Comparison of ENCODE assay signal across 1 cellular context in genomic region chr17:5896215-5896614, GRCh38.
TF ChIP-seq lines count a peak whose summit lies in the region.

No MANE protein-coding gene starts in this region.

TF ChIP-seq in WTC11, 78 proteins besides CTCF, POLR2A, EP300 and RAD21 (continued from another document):
- TF ChIP-seq, protein P1, sequence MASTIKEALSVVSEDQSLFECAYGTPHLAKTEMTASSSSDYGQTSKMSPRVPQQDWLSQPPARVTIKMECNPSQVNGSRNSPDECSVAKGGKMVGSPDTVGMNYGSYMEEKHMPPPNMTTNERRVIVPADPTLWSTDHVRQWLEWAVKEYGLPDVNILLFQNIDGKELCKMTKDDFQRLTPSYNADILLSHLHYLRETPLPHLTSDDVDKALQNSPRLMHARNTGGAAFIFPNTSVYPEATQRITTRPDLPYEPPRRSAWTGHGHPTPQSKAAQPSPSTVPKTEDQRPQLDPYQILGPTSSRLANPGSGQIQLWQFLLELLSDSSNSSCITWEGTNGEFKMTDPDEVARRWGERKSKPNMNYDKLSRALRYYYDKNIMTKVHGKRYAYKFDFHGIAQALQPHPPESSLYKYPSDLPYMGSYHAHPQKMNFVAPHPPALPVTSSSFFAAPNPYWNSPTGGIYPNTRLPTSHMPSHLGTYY (CRISPR knock-in tag; IDR thresholded peaks at IDR 0.05): no peak
